In genomic region chr4:124904723-124905390, GRCh38 we compare ENCODE assay signal across 1 cellular context.
TF ChIP-seq lines count a peak whose summit lies in the region.

No MANE protein-coding gene starts in this region.

TF ChIP-seq in HepG2, 621 proteins besides CTCF, POLR2A, EP300 and RAD21 (continued from another document):
- TF ChIP-seq, protein P1, sequence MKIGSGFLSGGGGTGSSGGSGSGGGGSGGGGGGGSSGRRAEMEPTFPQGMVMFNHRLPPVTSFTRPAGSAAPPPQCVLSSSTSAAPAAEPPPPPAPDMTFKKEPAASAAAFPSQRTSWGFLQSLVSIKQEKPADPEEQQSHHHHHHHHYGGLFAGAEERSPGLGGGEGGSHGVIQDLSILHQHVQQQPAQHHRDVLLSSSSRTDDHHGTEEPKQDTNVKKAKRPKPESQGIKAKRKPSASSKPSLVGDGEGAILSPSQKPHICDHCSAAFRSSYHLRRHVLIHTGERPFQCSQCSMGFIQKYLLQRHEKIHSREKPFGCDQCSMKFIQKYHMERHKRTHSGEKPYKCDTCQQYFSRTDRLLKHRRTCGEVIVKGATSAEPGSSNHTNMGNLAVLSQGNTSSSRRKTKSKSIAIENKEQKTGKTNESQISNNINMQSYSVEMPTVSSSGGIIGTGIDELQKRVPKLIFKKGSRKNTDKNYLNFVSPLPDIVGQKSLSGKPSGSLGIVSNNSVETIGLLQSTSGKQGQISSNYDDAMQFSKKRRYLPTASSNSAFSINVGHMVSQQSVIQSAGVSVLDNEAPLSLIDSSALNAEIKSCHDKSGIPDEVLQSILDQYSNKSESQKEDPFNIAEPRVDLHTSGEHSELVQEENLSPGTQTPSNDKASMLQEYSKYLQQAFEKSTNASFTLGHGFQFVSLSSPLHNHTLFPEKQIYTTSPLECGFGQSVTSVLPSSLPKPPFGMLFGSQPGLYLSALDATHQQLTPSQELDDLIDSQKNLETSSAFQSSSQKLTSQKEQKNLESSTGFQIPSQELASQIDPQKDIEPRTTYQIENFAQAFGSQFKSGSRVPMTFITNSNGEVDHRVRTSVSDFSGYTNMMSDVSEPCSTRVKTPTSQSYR (CRISPR knock-in tag; IDR thresholded peaks at IDR 0.05; ENCODE audit: borderline replicate concordance): no peak
- TF ChIP-seq GATA4 (IDR thresholded peaks at IDR 0.05; ENCODE audit: borderline replicate concordance, low read depth) (no peak), ZNF569 (CRISPR knock-in tag; IDR thresholded peaks at IDR 0.05; ENCODE audit: borderline replicate concordance) (no peak), ESRRA (CRISPR knock-in tag; IDR thresholded peaks at IDR 0.05; ENCODE audit: low read depth) (no peak), TSC22D2 (CRISPR knock-in tag; IDR thresholded peaks at IDR 0.05; ENCODE audit: borderline replicate concordance) (no peak), MZF1 (CRISPR knock-in tag; IDR thresholded peaks at IDR 0.05; ENCODE audit: borderline replicate concordance) (no peak)
